Comparison of ENCODE assay signal across 9 cellular contexts in genomic region chr16:8567355-8568230, GRCh38. TPM values are rescaled to one million over a fixed set of nuclear protein-coding genes. Genes with fewer than 3 reads are reported as not detected.
DNase-seq lines count a peak whose midpoint lies in the region; ATAC-seq and TF ChIP-seq lines count a peak whose summit lies in the region.
"Had no signal": no experiment of that assay in that cellular context is flagged by ENCODE, and none has a peak within 500 bp of the region (broad histone marks: within the 10 kb centered on the region; RNA-seq: fewer than 3 reads in every experiment).

No MANE protein-coding gene starts in this region.

- peak; percentile 100 for TF ChIP-seq CTCF in neural crest cell (conservative IDR thresholded peaks at IDR 0.05)

- peak overlapping the region; percentile 76 for H3K4me3 Mint-ChIP-seq in neural crest cell
- H3K4me3 Mint-ChIP-seq in stimulated activated naive CD8-positive, alpha-beta T cell treated with anti-CD3 and anti-CD28 coated beads, Interleukin-15, amount 100 ng/mL, for 72 hours, result no peak overlapping the region

- peaks cover 4% of the 10 kb centered on the region for H3K27me3 Mint-ChIP-seq in neural crest cell (ENCODE audit: low read depth)
- H3K27me3 Mint-ChIP-seq in stimulated activated naive CD8-positive, alpha-beta T cell treated with anti-CD3 and anti-CD28 coated beads, Interleukin-15, amount 100 ng/mL, for 72 hours, result peaks cover 26% of the 10 kb centered on the region

- H3K4me1 Mint-ChIP-seq in neural crest cell, result peaks cover 34% of the 10 kb centered on the region
- H3K4me1 Mint-ChIP-seq in stimulated activated naive CD8-positive, alpha-beta T cell treated with anti-CD3 and anti-CD28 coated beads, Interleukin-15, amount 100 ng/mL, for 72 hours, result no peaks in the 10 kb centered on the region

- ATAC-seq in GM21526 (IDR thresholded peaks at IDR 0.05; ENCODE audit: low FRiP score, unreplicated experiment), result peak; percentile 84
- peak; percentile 90 for ATAC-seq in stimulated activated naive CD8-positive, alpha-beta T cell treated with anti-CD3 and anti-CD28 coated beads, Interleukin-15, amount 100 ng/mL, for 72 hours

- DNase-seq in DMS53 treated with DMSO at 0.1 percent for 48 hours (lab: John Stamatoyannopoulos, UW; ENCODE audit: unreplicated experiment) (peak; percentile 76), HuH-7 (ENCODE audit: low spot score) (peak; percentile 72), OCI-M2 (lab: John Stamatoyannopoulos, UW; ENCODE audit: unreplicated experiment) (peak; percentile 32), activated T-cell treated with anti-CD3 and anti-CD28 coated beads for 24 hours (ENCODE audit: low read depth) (peak; percentile 73), fibroblast of gingiva (ENCODE audit: low read depth) (peak; percentile 78), neural crest cell (ENCODE audit: low read depth, low spot score) (peak; percentile 87)
- peak; percentile 81 to 83 for DNase-seq in stimulated activated naive CD8-positive, alpha-beta T cell treated with anti-CD3 and anti-CD28 coated beads, Interleukin-15, amount 100 ng/mL, for 72 hours

- H3K9me3 Mint-ChIP-seq in neural crest cell, result no peaks in the 10 kb centered on the region
- no peaks in the 10 kb centered on the region for H3K9me3 Mint-ChIP-seq in stimulated activated naive CD8-positive, alpha-beta T cell treated with anti-CD3 and anti-CD28 coated beads, Interleukin-15, amount 100 ng/mL, for 72 hours

- H3K27ac Mint-ChIP-seq in neural crest cell (ENCODE audit: unreplicated experiment), result peak overlapping the region; percentile 92
- H3K27ac Mint-ChIP-seq in stimulated activated naive CD8-positive, alpha-beta T cell treated with anti-CD3 and anti-CD28 coated beads, Interleukin-15, amount 100 ng/mL, for 72 hours, result no peak overlapping the region

- H3K36me3 Mint-ChIP-seq in neural crest cell (ENCODE audit: low read depth), result no peaks in the 10 kb centered on the region

RNA-seq across cellular contexts. Expression of gene TMEM114, which starts 22.7 kb away (rescaled TPM):
- total RNA-seq in neural crest cell, result not detected in 2 replicates
- total RNA-seq: mononuclear cell had no signal

RNA-seq across cellular contexts. Expression of gene METTL22, which starts 53.9 kb away (rescaled TPM):
- total RNA-seq in neural crest cell, result 52.0 and 57.0 TPM in 2 replicates

Comparison
In these comparisons a context has a peak if more than half of its experiments do, and no peak if none do; other contexts are left out.
1. Peak in every context shown above with its lines: DNase-seq and ATAC-seq.
2. DNase-seq: peak in every context shown above with its lines; median percentile 87 in neural crest cell; 82 in stimulated activated naive CD8-positive, alpha-beta T cell treated with anti-CD3 and anti-CD28 coated beads, Interleukin-15, amount 100 ng/mL, for 72 hours; 78 in fibroblast of gingiva; 76 in DMS53 treated with DMSO at 0.1 percent for 48 hours; 73 in activated T-cell treated with anti-CD3 and anti-CD28 coated beads for 24 hours; 72 in HuH-7; 32 in OCI-M2.